In genomic region chr11:327581-327923, GRCh38 we compare ENCODE assay signal across 1 cellular context.
A peak's percentile ranks its signal among the peaks of the same experiment; 100 is the strongest.
TF ChIP-seq lines count a peak whose summit lies in the region.

No MANE protein-coding gene starts in this region.

TF ChIP-seq in GM12878, 131 proteins besides CTCF, POLR2A, EP300 and RAD21:
- TF ChIP-seq MTA3 (IDR thresholded peaks at IDR 0.05; ENCODE audit: borderline replicate concordance, low read length), result 0 out of 2 replicates have a peak, but pooled peaks have one; percentile 58
- TF ChIP-seq RUNX3 (IDR thresholded peaks at IDR 0.05; ENCODE audit: low read length), result no peak
